ENCODE assay signal across 1 cellular context in the genomic region with DNA sequence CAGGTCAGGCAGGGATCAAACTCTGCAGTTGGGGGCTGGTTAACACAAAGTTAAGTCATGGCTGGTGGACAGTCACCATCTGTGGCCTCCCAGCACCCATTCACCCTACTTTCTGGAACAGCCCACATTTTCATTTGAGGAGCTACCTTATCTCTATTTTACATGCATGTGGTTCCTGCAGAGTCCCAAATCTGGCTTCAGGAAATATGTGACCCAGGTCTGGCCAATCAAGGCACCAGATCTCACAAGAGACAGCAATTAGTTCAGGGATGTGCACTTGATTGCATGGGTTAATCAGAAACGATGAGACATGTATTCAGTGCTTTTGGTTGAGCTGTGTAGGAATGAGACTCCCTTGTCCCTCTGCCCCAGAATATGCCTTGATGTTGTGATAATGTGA.
A peak's percentile ranks its signal among the peaks of the same experiment; 100 is the strongest.
TF ChIP-seq lines count a peak whose summit lies in the region.

No MANE protein-coding gene starts in this region.

TF ChIP-seq in K562, 482 proteins besides CTCF, POLR2A, EP300 and RAD21 (continued from another document):
- TF ChIP-seq, protein P1, sequence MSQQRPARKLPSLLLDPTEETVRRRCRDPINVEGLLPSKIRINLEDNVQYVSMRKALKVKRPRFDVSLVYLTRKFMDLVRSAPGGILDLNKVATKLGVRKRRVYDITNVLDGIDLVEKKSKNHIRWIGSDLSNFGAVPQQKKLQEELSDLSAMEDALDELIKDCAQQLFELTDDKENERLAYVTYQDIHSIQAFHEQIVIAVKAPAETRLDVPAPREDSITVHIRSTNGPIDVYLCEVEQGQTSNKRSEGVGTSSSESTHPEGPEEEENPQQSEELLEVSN (IDR thresholded peaks at IDR 0.05; ENCODE audit: borderline replicate concordance in 1 of 2, extremely low read depth in 1 of 2, insufficient read depth in 1 of 2, insufficient read length in 1 of 2, low read depth in 1 of 2, low read length in 1 of 2, poor library complexity in 1 of 2, severe bottlenecking in 1 of 2) = no peak
- TF ChIP-seq, protein P2, sequence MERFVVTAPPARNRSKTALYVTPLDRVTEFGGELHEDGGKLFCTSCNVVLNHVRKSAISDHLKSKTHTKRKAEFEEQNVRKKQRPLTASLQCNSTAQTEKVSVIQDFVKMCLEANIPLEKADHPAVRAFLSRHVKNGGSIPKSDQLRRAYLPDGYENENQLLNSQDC (CRISPR knock-in tag; IDR thresholded peaks at IDR 0.05) = no peak
- TF ChIP-seq KDM5B (IDR thresholded peaks at IDR 0.05; ENCODE audit: insufficient replicate concordance, low read depth, low read length) = no peak
- no peak for TF ChIP-seq ZNF282 (CRISPR knock-in tag; IDR thresholded peaks at IDR 0.05)
- 0 out of 2 replicates have a peak, but pooled peaks have one; percentile 8 for TF ChIP-seq TCF3 (CRISPR knock-in tag; IDR thresholded peaks at IDR 0.05)
- TF ChIP-seq, protein P3, sequence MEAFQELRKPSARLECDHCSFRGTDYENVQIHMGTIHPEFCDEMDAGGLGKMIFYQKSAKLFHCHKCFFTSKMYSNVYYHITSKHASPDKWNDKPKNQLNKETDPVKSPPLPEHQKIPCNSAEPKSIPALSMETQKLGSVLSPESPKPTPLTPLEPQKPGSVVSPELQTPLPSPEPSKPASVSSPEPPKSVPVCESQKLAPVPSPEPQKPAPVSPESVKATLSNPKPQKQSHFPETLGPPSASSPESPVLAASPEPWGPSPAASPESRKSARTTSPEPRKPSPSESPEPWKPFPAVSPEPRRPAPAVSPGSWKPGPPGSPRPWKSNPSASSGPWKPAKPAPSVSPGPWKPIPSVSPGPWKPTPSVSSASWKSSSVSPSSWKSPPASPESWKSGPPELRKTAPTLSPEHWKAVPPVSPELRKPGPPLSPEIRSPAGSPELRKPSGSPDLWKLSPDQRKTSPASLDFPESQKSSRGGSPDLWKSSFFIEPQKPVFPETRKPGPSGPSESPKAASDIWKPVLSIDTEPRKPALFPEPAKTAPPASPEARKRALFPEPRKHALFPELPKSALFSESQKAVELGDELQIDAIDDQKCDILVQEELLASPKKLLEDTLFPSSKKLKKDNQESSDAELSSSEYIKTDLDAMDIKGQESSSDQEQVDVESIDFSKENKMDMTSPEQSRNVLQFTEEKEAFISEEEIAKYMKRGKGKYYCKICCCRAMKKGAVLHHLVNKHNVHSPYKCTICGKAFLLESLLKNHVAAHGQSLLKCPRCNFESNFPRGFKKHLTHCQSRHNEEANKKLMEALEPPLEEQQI (IDR thresholded peaks at IDR 0.05) = no peak
- TF ChIP-seq, protein P4, sequence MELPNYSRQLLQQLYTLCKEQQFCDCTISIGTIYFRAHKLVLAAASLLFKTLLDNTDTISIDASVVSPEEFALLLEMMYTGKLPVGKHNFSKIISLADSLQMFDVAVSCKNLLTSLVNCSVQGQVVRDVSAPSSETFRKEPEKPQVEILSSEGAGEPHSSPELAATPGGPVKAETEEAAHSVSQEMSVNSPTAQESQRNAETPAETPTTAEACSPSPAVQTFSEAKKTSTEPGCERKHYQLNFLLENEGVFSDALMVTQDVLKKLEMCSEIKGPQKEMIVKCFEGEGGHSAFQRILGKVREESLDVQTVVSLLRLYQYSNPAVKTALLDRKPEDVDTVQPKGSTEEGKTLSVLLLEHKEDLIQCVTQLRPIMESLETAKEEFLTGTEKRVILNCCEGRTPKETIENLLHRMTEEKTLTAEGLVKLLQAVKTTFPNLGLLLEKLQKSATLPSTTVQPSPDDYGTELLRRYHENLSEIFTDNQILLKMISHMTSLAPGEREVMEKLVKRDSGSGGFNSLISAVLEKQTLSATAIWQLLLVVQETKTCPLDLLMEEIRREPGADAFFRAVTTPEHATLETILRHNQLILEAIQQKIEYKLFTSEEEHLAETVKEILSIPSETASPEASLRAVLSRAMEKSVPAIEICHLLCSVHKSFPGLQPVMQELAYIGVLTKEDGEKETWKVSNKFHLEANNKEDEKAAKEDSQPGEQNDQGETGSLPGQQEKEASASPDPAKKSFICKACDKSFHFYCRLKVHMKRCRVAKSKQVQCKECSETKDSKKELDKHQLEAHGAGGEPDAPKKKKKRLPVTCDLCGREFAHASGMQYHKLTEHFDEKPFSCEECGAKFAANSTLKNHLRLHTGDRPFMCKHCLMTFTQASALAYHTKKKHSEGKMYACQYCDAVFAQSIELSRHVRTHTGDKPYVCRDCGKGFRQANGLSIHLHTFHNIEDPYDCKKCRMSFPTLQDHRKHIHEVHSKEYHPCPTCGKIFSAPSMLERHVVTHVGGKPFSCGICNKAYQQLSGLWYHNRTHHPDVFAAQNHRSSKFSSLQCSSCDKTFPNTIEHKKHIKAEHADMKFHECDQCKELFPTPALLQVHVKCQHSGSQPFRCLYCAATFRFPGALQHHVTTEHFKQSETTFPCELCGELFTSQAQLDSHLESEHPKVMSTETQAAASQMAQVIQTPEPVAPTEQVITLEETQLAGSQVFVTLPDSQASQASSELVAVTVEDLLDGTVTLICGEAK (IDR thresholded peaks at IDR 0.05) = no peak
- TF ChIP-seq, protein P4 (CRISPR knock-in tag; IDR thresholded peaks at IDR 0.05) = no peak
- TF ChIP-seq, protein P5, sequence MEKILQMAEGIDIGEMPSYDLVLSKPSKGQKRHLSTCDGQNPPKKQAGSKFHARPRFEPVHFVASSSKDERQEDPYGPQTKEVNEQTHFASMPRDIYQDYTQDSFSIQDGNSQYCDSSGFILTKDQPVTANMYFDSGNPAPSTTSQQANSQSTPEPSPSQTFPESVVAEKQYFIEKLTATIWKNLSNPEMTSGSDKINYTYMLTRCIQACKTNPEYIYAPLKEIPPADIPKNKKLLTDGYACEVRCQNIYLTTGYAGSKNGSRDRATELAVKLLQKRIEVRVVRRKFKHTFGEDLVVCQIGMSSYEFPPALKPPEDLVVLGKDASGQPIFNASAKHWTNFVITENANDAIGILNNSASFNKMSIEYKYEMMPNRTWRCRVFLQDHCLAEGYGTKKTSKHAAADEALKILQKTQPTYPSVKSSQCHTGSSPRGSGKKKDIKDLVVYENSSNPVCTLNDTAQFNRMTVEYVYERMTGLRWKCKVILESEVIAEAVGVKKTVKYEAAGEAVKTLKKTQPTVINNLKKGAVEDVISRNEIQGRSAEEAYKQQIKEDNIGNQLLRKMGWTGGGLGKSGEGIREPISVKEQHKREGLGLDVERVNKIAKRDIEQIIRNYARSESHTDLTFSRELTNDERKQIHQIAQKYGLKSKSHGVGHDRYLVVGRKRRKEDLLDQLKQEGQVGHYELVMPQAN (IDR thresholded peaks at IDR 0.05; ENCODE audit: borderline replicate concordance) = no peak
- TF ChIP-seq CBFA2T3 (IDR thresholded peaks at IDR 0.05) = peak; percentile 56
- peak; percentile 24; the same call in 1 of the 2 replicates for TF ChIP-seq TEAD4 (IDR thresholded peaks at IDR 0.05; ENCODE audit: low read length)
- TF ChIP-seq TEAD4 (CRISPR knock-in tag; IDR thresholded peaks at IDR 0.05; ENCODE audit: borderline replicate concordance) = no peak
- no peak for TF ChIP-seq GATA2 (CRISPR knock-in tag; IDR thresholded peaks at IDR 0.05)
- TF ChIP-seq, protein P6, sequence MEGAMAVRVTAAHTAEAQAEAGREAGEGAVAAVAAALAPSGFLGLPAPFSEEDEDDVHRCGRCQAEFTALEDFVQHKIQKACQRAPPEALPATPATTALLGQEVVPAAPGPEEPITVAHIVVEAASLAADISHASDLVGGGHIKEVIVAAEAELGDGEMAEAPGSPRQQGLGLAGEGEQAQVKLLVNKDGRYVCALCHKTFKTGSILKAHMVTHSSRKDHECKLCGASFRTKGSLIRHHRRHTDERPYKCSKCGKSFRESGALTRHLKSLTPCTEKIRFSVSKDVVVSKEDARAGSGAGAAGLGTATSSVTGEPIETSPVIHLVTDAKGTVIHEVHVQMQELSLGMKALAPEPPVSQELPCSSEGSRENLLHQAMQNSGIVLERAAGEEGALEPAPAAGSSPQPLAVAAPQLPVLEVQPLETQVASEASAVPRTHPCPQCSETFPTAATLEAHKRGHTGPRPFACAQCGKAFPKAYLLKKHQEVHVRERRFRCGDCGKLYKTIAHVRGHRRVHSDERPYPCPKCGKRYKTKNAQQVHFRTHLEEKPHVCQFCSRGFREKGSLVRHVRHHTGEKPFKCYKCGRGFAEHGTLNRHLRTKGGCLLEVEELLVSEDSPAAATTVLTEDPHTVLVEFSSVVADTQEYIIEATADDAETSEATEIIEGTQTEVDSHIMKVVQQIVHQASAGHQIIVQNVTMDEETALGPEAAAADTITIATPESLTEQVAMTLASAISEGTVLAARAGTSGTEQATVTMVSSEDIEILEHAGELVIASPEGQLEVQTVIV (CRISPR knock-in tag; IDR thresholded peaks at IDR 0.05; ENCODE audit: borderline replicate concordance) = no peak
- TF ChIP-seq ZNF384 (IDR thresholded peaks at IDR 0.05; ENCODE audit: low read depth, low read length) = no peak
- TF ChIP-seq, protein P7, sequence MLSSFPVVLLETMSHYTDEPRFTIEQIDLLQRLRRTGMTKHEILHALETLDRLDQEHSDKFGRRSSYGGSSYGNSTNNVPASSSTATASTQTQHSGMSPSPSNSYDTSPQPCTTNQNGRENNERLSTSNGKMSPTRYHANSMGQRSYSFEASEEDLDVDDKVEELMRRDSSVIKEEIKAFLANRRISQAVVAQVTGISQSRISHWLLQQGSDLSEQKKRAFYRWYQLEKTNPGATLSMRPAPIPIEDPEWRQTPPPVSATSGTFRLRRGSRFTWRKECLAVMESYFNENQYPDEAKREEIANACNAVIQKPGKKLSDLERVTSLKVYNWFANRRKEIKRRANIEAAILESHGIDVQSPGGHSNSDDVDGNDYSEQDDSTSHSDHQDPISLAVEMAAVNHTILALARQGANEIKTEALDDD (IDR thresholded peaks at IDR 0.05) = 0 out of 2 replicates have a peak, but pooled peaks have one; percentile 37
- no peak for TF ChIP-seq SIX5 (IDR thresholded peaks at IDR 0.05; ENCODE audit: borderline replicate concordance in 1 of 2, insufficient read depth in 1 of 2, low read depth in 1 of 2, low read length in 2 of 2)
- TF ChIP-seq KDM1A (IDR thresholded peaks at IDR 0.05) = 0 out of 4 replicates have a peak, but pooled peaks have one; percentile 10 to 19
- TF ChIP-seq, protein P8, sequence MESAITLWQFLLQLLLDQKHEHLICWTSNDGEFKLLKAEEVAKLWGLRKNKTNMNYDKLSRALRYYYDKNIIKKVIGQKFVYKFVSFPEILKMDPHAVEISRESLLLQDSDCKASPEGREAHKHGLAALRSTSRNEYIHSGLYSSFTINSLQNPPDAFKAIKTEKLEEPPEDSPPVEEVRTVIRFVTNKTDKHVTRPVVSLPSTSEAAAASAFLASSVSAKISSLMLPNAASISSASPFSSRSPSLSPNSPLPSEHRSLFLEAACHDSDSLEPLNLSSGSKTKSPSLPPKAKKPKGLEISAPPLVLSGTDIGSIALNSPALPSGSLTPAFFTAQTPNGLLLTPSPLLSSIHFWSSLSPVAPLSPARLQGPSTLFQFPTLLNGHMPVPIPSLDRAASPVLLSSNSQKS (CRISPR knock-in tag; IDR thresholded peaks at IDR 0.05) = no peak
- no peak for TF ChIP-seq HNRNPUL1 (IDR thresholded peaks at IDR 0.05; ENCODE audit: low read length)
- TF ChIP-seq ESRRB (CRISPR knock-in tag; IDR thresholded peaks at IDR 0.05; ENCODE audit: borderline replicate concordance) = no peak
